ENCODE assay signal across 9 cellular contexts in genomic region chr12:2179953-2180736, GRCh38.
A peak's percentile ranks its signal among the peaks of the same experiment; 100 is the strongest.
DNase-seq lines count a peak whose midpoint lies in the region; ATAC-seq and TF ChIP-seq lines count a peak whose summit lies in the region.
"Had no signal": no experiment of that assay in that cellular context is flagged by ENCODE, and none has a peak within 500 bp of the region (broad histone marks: within the 10 kb centered on the region; RNA-seq: fewer than 3 reads in every experiment).

No MANE protein-coding gene starts in this region.

- intact Hi-C loops in left ventricle myocardium inferior (cut with micrococcal nuclease) (no loop called here), gastrocnemius medialis (cut with DNase I; ENCODE audit: low total_unique reads) (no loop called here)

- H3K27ac ChIP-seq in left ventricle myocardium inferior (replicated peaks) (peak overlapping the region; percentile 90), gastrocnemius medialis (peak overlapping the region in 3 of 4 donors; percentile 20 to 59 (median 40))

- no peaks in the 10 kb centered on the region for H3K9me3 ChIP-seq in left ventricle myocardium inferior (replicated peaks)
- no peaks in the 10 kb centered on the region for H3K9me3 ChIP-seq in gastrocnemius medialis

- no peak overlapping the region for H3K4me3 ChIP-seq in left ventricle myocardium inferior
- no peak overlapping the region for H3K4me3 ChIP-seq in gastrocnemius medialis

- TF ChIP-seq POLR2A in gastrocnemius medialis (IDR thresholded peaks at IDR 0.05): no peak

- H3K4me1 ChIP-seq in left ventricle myocardium inferior (peaks cover 95% of the 10 kb centered on the region), gastrocnemius medialis (no peaks in the 10 kb centered on the region)

- TF ChIP-seq CTCF in left ventricle myocardium inferior (IDR thresholded peaks at IDR 0.05; ENCODE audit: borderline replicate concordance): no peak
- no peak for TF ChIP-seq CTCF in gastrocnemius medialis (IDR thresholded peaks at IDR 0.05 in 4 of 5, conservative IDR thresholded peaks at IDR 0.05 in 1 of 5)

- DNase-seq in EL (peak; percentile 96), anterior cingulate cortex (lab: John Stamatoyannopoulos, UW) (peak in 36 of 58 donors; percentile 4 to 77 (median 34)), left ventricle myocardium inferior (peak; percentile 67), gastrocnemius medialis (peak in 1 of 2 donors; percentile 45), NCI-H1092 treated with DMSO at 0.1 percent for 48 hours (lab: John Stamatoyannopoulos, UW) (no peak), T-helper 1 cell (no peak)
- no peak for DNase-seq in activated naive CD4-positive, alpha-beta T cell (lab: John Stamatoyannopoulos, UW)
- DNase-seq: NCI-H82 had no signal

- ATAC-seq in gastrocnemius medialis (peak; percentile 36 to 66), GM21786 (IDR thresholded peaks at IDR 0.05; ENCODE audit: unreplicated experiment) (no peak)

- H3K36me3 ChIP-seq in left ventricle myocardium inferior (no peaks in the 10 kb centered on the region), gastrocnemius medialis (no peaks in the 10 kb centered on the region)

- H3K27me3 ChIP-seq in left ventricle myocardium inferior (ENCODE audit: low read depth): no peaks in the 10 kb centered on the region
- peaks cover 0 to 3% (median 0%) of the 10 kb centered on the region in 3 donors for H3K27me3 ChIP-seq in gastrocnemius medialis

- in situ Hi-C loops in gastrocnemius medialis (cut with MboI; ENCODE audit: low sequenced_read_pairs in 4 of 4): no loop called here

Comparison
In these comparisons a context has a peak if more than half of its experiments do, and no peak if none do; other contexts are left out.
1. DNase-seq: peak in EL (single experiment), anterior cingulate cortex (36 of 58) and left ventricle myocardium inferior (single experiment); none in NCI-H1092 treated with DMSO at 0.1 percent for 48 hours (single experiment), activated naive CD4-positive, alpha-beta T cell (0 of 4) and T-helper 1 cell (0 of 5).